ENCODE assay signal across 34 cellular contexts in genomic region chr19:34128558-34129250, GRCh38. TPM values are rescaled to one million over a fixed set of nuclear protein-coding genes. Genes with fewer than 3 reads are reported as not detected.
DNase-seq lines count a peak whose midpoint lies in the region; ATAC-seq lines count a peak whose summit lies in the region.
"Had no signal": no experiment of that assay in that cellular context is flagged by ENCODE, and none has a peak within 500 bp of the region (broad histone marks: within the 10 kb centered on the region; RNA-seq: fewer than 3 reads in every experiment).

No MANE protein-coding gene starts in this region.

- no peak overlapping the region for H3K27ac Mint-ChIP-seq in activated naive CD8-positive, alpha-beta T cell treated with anti-CD3 and anti-CD28 coated beads for 36 hours
- H3K27ac Mint-ChIP-seq: activated CD8-positive, alpha-beta memory T cell treated with anti-CD3 and anti-CD28 coated beads, Interleukin-2, amount 10 ng/mL, durations not matched to agents 7 days and 5 days; activated naive CD8-positive, alpha-beta T cell treated with anti-CD3 and anti-CD28 coated beads, Interleukin-2, amount 50 U/mL, for 24 hours; dendritic cell treated with granulocyte-macrophage colony-stimulating factor and Interleukin-4, amounts not matched to agents 40 ng/mL and 50 ng/mL, for 4 days; GM23338 had no signal

- no peaks in the 10 kb centered on the region for H3K9me3 Mint-ChIP-seq in activated naive CD8-positive, alpha-beta T cell treated with anti-CD3 and anti-CD28 coated beads for 36 hours
- H3K9me3 Mint-ChIP-seq: activated naive CD8-positive, alpha-beta T cell treated with anti-CD3 and anti-CD28 coated beads, Interleukin-2, amount 50 U/mL, for 24 hours; activated T-cell treated with anti-CD3 and anti-CD28 coated beads, Interleukin-2, amount 50 U/mL, for 4 hours; dendritic cell treated with granulocyte-macrophage colony-stimulating factor and Interleukin-4, amounts not matched to agents 40 ng/mL and 50 ng/mL, for 4 days had no signal

- no peak overlapping the region for H3K18ac ChIP-seq in mesenchymal stem cell (ENCODE audit: low read depth in 1 of 2, low read length in 2 of 2)

- no peak overlapping the region for H3K27ac ChIP-seq in GM23248
- H3K27ac ChIP-seq in mesenchymal stem cell (ENCODE audit: low read length, poor library complexity, severe bottlenecking) = no peak overlapping the region
- H3K27ac ChIP-seq: BLaER1 treated with 17β-estradiol and CSF1 and Interleukin-3, amounts not matched to agents 10 nM and 100 nM; KMS-11; parathyroid adenoma; SK-N-MC; skin epidermis; testis; vagina had no signal

- no peak overlapping the region for H2AK5ac ChIP-seq in mesenchymal stem cell (ENCODE audit: low read length, severe bottlenecking)

- H2AFZ ChIP-seq in GM23248 (no peak overlapping the region), mesenchymal stem cell (ENCODE audit: low read depth, low read length) (no peak overlapping the region)
- H2AFZ ChIP-seq: GM23338, parathyroid adenoma had no signal

- H3K9me3 ChIP-seq in GM23248 (ENCODE audit: low read depth) (no peaks in the 10 kb centered on the region), adipocyte (ENCODE audit: control insufficient read depth, low read length) (no peaks in the 10 kb centered on the region), mesenchymal stem cell (ENCODE audit: control insufficient read depth, low read length) (no peaks in the 10 kb centered on the region)
- H3K9me3 ChIP-seq: BLaER1 treated with 17β-estradiol and CSF1 and Interleukin-3, amounts not matched to agents 10 nM and 100 nM; testis; vagina had no signal

- no peaks in the 10 kb centered on the region for H3K27me3 Mint-ChIP-seq in activated naive CD8-positive, alpha-beta T cell treated with anti-CD3 and anti-CD28 coated beads for 36 hours
- H3K27me3 Mint-ChIP-seq: activated naive CD8-positive, alpha-beta T cell treated with anti-CD3 and anti-CD28 coated beads, Interleukin-2, amount 50 U/mL, for 24 hours had no signal

- H2BK5ac ChIP-seq in mesenchymal stem cell (ENCODE audit: low read depth, low read length, poor library complexity, severe bottlenecking) = no peak overlapping the region

- no peak overlapping the region for H3K23ac ChIP-seq in mesenchymal stem cell (ENCODE audit: low read length in 2 of 2)

- H3K9ac ChIP-seq in GM23248 = no peak overlapping the region
- H3K9ac ChIP-seq in adipocyte (ENCODE audit: low read length) = no peak overlapping the region
- peak overlapping the region; percentile 71 for H3K9ac ChIP-seq in mesenchymal stem cell (ENCODE audit: low read length)
- H3K9ac ChIP-seq: BLaER1 treated with 17β-estradiol and CSF1 and Interleukin-3, amounts not matched to agents 10 nM and 100 nM; KMS-11; parathyroid adenoma had no signal

- H2BK120ac ChIP-seq in mesenchymal stem cell (ENCODE audit: low read depth, low read length) = no peak overlapping the region

- no peak overlapping the region for H3K4me3 ChIP-seq in GM23248
- H3K4me3 ChIP-seq in adipocyte (ENCODE audit: low read length) = no peak overlapping the region
- no peak overlapping the region for H3K4me3 ChIP-seq in mesenchymal stem cell (ENCODE audit: insufficient read depth in 1 of 2, low read depth in 1 of 2, low read length in 2 of 2)
- H3K4me3 ChIP-seq: BLaER1 treated with 17β-estradiol and CSF1 and Interleukin-3, amounts not matched to agents 10 nM and 100 nM; GM23338; SK-N-MC; skin epidermis; testis; vagina had no signal

- H3K4me2 ChIP-seq in GM23248 (ENCODE audit: unreplicated experiment) = no peak overlapping the region
- H3K4me2 ChIP-seq in mesenchymal stem cell (ENCODE audit: low read length, poor library complexity, severe bottlenecking) = no peak overlapping the region
- H3K4me2 ChIP-seq: BLaER1 treated with 17β-estradiol and CSF1 and Interleukin-3, amounts not matched to agents 10 nM and 100 nM; GM23338; KMS-11 had no signal

- peaks cover 4% of the 10 kb centered on the region; the same call in 1 of the 2 replicates for H3F3A ChIP-seq in GM23248 (ENCODE audit: insufficient read depth)

- no peak overlapping the region for H4K91ac ChIP-seq in mesenchymal stem cell (ENCODE audit: low read length)

- H4K20me1 ChIP-seq in GM23248 (ENCODE audit: insufficient read depth) = no peaks in the 10 kb centered on the region
- H4K20me1 ChIP-seq: BLaER1 treated with 17β-estradiol and CSF1 and Interleukin-3, amounts not matched to agents 10 nM and 100 nM had no signal

- no peak overlapping the region for H3K4ac ChIP-seq in mesenchymal stem cell (ENCODE audit: low read depth in 1 of 2, low read length in 2 of 2)

- in situ Hi-C loops in GM23248 (cut with MboI) = no loop called here

- H3K36me3 ChIP-seq in GM23248 (ENCODE audit: low read depth) = no peaks in the 10 kb centered on the region
- H3K36me3 ChIP-seq in adipocyte (ENCODE audit: control insufficient read depth, insufficient read depth, low read length, severe bottlenecking) = no peaks in the 10 kb centered on the region
- no peaks in the 10 kb centered on the region for H3K36me3 ChIP-seq in mesenchymal stem cell (ENCODE audit: control insufficient read depth in 1 of 2, insufficient read depth in 2 of 2, low read depth in 1 of 2, low read length in 2 of 2)
- H3K36me3 ChIP-seq: BLaER1 treated with 17β-estradiol and CSF1 and Interleukin-3, amounts not matched to agents 10 nM and 100 nM; vagina had no signal

- no peaks in the 10 kb centered on the region for H3K79me2 ChIP-seq in GM23248 (ENCODE audit: insufficient read depth)
- H3K79me2 ChIP-seq: parathyroid adenoma had no signal

- no peak overlapping the region for H2BK12ac ChIP-seq in mesenchymal stem cell (ENCODE audit: low read length in 2 of 2)

- ATAC-seq in HG03442 (IDR thresholded peaks at IDR 0.05; ENCODE audit: unreplicated experiment) = no peak
- ATAC-seq: activated CD8-positive, alpha-beta memory T cell treated with anti-CD3 and anti-CD28 coated beads, Interleukin-2, amount 10 ng/mL, durations not matched to agents 7 days and 5 days; activated naive CD8-positive, alpha-beta T cell treated with anti-CD3 and anti-CD28 coated beads, Interleukin-2, amount 50 U/mL, for 24 hours; activated T-cell treated with anti-CD3 and anti-CD28 coated beads, Interleukin-2, amount 50 U/mL, for 4 hours; GM23338; left lobe of liver; PC-3 had no signal

- no peak overlapping the region for H3K14ac ChIP-seq in mesenchymal stem cell (ENCODE audit: low read length in 2 of 2)

- H3K79me1 ChIP-seq in mesenchymal stem cell (replicated peaks; ENCODE audit: low read length, poor library complexity, severe bottlenecking) = no peaks in the 10 kb centered on the region

- H3K4me3 Mint-ChIP-seq in activated naive CD8-positive, alpha-beta T cell treated with anti-CD3 and anti-CD28 coated beads for 36 hours = no peak overlapping the region
- H3K4me3 Mint-ChIP-seq: activated CD8-positive, alpha-beta memory T cell treated with anti-CD3 and anti-CD28 coated beads, Interleukin-2, amount 10 ng/mL, durations not matched to agents 7 days and 5 days; activated naive CD8-positive, alpha-beta T cell treated with anti-CD3 and anti-CD28 coated beads, Interleukin-2, amount 50 U/mL, for 24 hours; activated T-cell treated with anti-CD3 and anti-CD28 coated beads, Interleukin-2, amount 50 U/mL, for 4 hours; dendritic cell treated with granulocyte-macrophage colony-stimulating factor and Interleukin-4, amounts not matched to agents 40 ng/mL and 50 ng/mL, for 4 days; GM23338; neural crest cell had no signal

- H3K36me3 Mint-ChIP-seq in activated naive CD8-positive, alpha-beta T cell treated with anti-CD3 and anti-CD28 coated beads for 36 hours = no peaks in the 10 kb centered on the region
- H3K36me3 Mint-ChIP-seq: activated CD8-positive, alpha-beta memory T cell treated with anti-CD3 and anti-CD28 coated beads, Interleukin-2, amount 10 ng/mL, durations not matched to agents 7 days and 5 days had no signal

- H2BK15ac ChIP-seq in mesenchymal stem cell (ENCODE audit: low read depth, poor library complexity, severe bottlenecking) = no peak overlapping the region

- no peaks in the 10 kb centered on the region for H3K9me2 ChIP-seq in GM23248 (ENCODE audit: insufficient read depth)

- H4K8ac ChIP-seq in mesenchymal stem cell (ENCODE audit: low read length) = no peak overlapping the region

- H3K27me3 ChIP-seq in GM23248 (replicated peaks; ENCODE audit: insufficient read depth) (no peaks in the 10 kb centered on the region), adipocyte (replicated peaks; ENCODE audit: control insufficient read depth, insufficient read depth, low read length) (peaks cover 6% of the 10 kb centered on the region), mesenchymal stem cell (ENCODE audit: control insufficient read depth in 1 of 2, insufficient read depth in 1 of 2, low read length in 2 of 2) (no peaks in the 10 kb centered on the region)
- H3K27me3 ChIP-seq: BLaER1 treated with 17β-estradiol and CSF1 and Interleukin-3, amounts not matched to agents 10 nM and 100 nM; testis; vagina had no signal

- DNase-seq in AG08396 (ENCODE audit: low spot score) (peak; percentile 55), GM23248 (peak; percentile 69), adipocyte (ENCODE audit: low read depth) (peak; percentile 2), mesenchymal stem cell (no peak), hepatic stellate cell (ENCODE audit: low spot score) (no peak), epidermal melanocyte (ENCODE audit: insufficient read length, low spot score) (no peak)
- no peak for DNase-seq in activated naive CD8-positive, alpha-beta T cell treated with anti-CD3 and anti-CD28 coated beads for 36 hours
- DNase-seq: activated CD4-positive, alpha-beta T cell treated with anti-CD3 and anti-CD28 coated beads, Interleukin-2, amount 50 U/mL, for 4 hours; activated CD4-positive, CD25-positive, alpha-beta regulatory T cell; activated CD8-positive, alpha-beta memory T cell treated with anti-CD3 and anti-CD28 coated beads, Interleukin-2, amount 10 ng/mL, durations not matched to agents 7 days and 5 days; activated naive CD8-positive, alpha-beta T cell treated with anti-CD3 and anti-CD28 coated beads, Interleukin-2, amount 50 U/mL, for 24 hours; activated T-cell treated with anti-CD3 and anti-CD28 coated beads, Interleukin-2, amount 50 U/mL, for 4 hours; central memory CD4-positive, alpha-beta T cell; COR-L47; DMS53; GF-D8; NCI-H2029; NCI-H526; NK-92 treated with Interleukin-12 subunit alpha and Interleukin-12 subunit beta, amount 100 ng/mL, for 24 hours; PC-3; retina; stimulated activated naive CD4-positive, alpha-beta T cell treated with Interleukin-2 at 50 U/mL for 16 hours; testis had no signal

- peaks cover 6% of the 10 kb centered on the region for H3K4me1 ChIP-seq in GM23248 (ENCODE audit: insufficient read depth)
- no peaks in the 10 kb centered on the region for H3K4me1 ChIP-seq in adipocyte (ENCODE audit: control insufficient read depth, insufficient read depth, low read length)
- H3K4me1 ChIP-seq in mesenchymal stem cell (ENCODE audit: control insufficient read depth, insufficient read depth, low read depth, low read length) = no peaks in the 10 kb centered on the region
- H3K4me1 ChIP-seq: parathyroid adenoma, testis had no signal

- H3K4me1 Mint-ChIP-seq in activated naive CD8-positive, alpha-beta T cell treated with anti-CD3 and anti-CD28 coated beads for 36 hours = no peaks in the 10 kb centered on the region
- H3K4me1 Mint-ChIP-seq: activated CD8-positive, alpha-beta memory T cell treated with anti-CD3 and anti-CD28 coated beads, Interleukin-2, amount 10 ng/mL, durations not matched to agents 7 days and 5 days; activated naive CD8-positive, alpha-beta T cell treated with anti-CD3 and anti-CD28 coated beads, Interleukin-2, amount 50 U/mL, for 24 hours had no signal

- WGBS in GM23248 (ENCODE audit: low coverage in 1 of 2, low lambda C conversion rate in 2 of 2, missing lambda C conversion rate in 2 of 2), 2 experiments = 39 to 42% methylated on average over 6 of the region's 6 CpGs
- 72% methylated on average over 6 of the region's 6 CpGs for WGBS in mesenchymal stem cell

RNA-seq across cellular contexts. Expression of gene LSM14A, which starts 43.6 kb away (rescaled TPM):
- 46.4 and 66.1 TPM in 2 replicates for total RNA-seq in GM23248 (2014; rRNA removed; shearing (Covaris generic))
- 71.7 and 75.3 TPM in 2 replicates for polyA plus RNA-seq in GM23248 (2016; fragmentation: Nextera tagmentation; extraction: Ambion mirVana)
- polyA plus RNA-seq in mesenchymal stem cell (2013, experiment 1 of 2) = 74.6 TPM
- polyA plus RNA-seq in mesenchymal stem cell (2013, experiment 2 of 2) = 75.4 TPM
- total RNA-seq in activated naive CD8-positive, alpha-beta T cell treated with anti-CD3 and anti-CD28 coated beads for 36 hours = 100 to 1,000 TPM; 102 to 118 TPM

Comparison
In these comparisons a context has a peak if more than half of its experiments do, and no peak if none do; other contexts are left out.
1. DNase-seq: peak in AG08396 (single experiment), GM23248 (single experiment) and adipocyte (single experiment); none in mesenchymal stem cell (single experiment), hepatic stellate cell (single experiment), epidermal melanocyte (single experiment) and activated naive CD8-positive, alpha-beta T cell treated with anti-CD3 and anti-CD28 coated beads for 36 hours (single experiment).